ENCODE assay signal across 1 cellular context in genomic region chr15:76334438-76335004, GRCh38.
TF ChIP-seq lines count a peak whose summit lies in the region.

No MANE protein-coding gene starts in this region.

TF ChIP-seq in WTC11, 78 proteins besides CTCF, POLR2A, EP300 and RAD21:
- TF ChIP-seq, protein P1, sequence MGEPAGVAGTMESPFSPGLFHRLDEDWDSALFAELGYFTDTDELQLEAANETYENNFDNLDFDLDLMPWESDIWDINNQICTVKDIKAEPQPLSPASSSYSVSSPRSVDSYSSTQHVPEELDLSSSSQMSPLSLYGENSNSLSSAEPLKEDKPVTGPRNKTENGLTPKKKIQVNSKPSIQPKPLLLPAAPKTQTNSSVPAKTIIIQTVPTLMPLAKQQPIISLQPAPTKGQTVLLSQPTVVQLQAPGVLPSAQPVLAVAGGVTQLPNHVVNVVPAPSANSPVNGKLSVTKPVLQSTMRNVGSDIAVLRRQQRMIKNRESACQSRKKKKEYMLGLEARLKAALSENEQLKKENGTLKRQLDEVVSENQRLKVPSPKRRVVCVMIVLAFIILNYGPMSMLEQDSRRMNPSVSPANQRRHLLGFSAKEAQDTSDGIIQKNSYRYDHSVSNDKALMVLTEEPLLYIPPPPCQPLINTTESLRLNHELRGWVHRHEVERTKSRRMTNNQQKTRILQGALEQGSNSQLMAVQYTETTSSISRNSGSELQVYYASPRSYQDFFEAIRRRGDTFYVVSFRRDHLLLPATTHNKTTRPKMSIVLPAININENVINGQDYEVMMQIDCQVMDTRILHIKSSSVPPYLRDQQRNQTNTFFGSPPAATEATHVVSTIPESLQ (CRISPR knock-in tag; IDR thresholded peaks at IDR 0.05), result no peak
- TF ChIP-seq ZNF423 (CRISPR knock-in tag; IDR thresholded peaks at IDR 0.05) (no peak), ERG (CRISPR knock-in tag; IDR thresholded peaks at IDR 0.05) (no peak), MLX (CRISPR knock-in tag; IDR thresholded peaks at IDR 0.05) (no peak), STAT6 (CRISPR knock-in tag; conservative IDR thresholded peaks at IDR 0.05; ENCODE audit: low read depth) (no peak), ZNF138 (CRISPR knock-in tag; conservative IDR thresholded peaks at IDR 0.05) (no peak)
- TF ChIP-seq, protein P2, sequence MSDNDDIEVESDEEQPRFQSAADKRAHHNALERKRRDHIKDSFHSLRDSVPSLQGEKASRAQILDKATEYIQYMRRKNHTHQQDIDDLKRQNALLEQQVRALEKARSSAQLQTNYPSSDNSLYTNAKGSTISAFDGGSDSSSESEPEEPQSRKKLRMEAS (CRISPR knock-in tag; IDR thresholded peaks at IDR 0.05), result no peak
- TF ChIP-seq, protein P3, sequence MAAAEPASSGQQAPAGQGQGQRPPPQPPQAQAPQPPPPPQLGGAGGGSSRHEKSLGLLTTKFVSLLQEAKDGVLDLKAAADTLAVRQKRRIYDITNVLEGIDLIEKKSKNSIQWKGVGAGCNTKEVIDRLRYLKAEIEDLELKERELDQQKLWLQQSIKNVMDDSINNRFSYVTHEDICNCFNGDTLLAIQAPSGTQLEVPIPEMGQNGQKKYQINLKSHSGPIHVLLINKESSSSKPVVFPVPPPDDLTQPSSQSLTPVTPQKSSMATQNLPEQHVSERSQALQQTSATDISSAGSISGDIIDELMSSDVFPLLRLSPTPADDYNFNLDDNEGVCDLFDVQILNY (CRISPR knock-in tag; IDR thresholded peaks at IDR 0.05), result no peak
